ENCODE assay signal across 7 cellular contexts in the genomic region with DNA sequence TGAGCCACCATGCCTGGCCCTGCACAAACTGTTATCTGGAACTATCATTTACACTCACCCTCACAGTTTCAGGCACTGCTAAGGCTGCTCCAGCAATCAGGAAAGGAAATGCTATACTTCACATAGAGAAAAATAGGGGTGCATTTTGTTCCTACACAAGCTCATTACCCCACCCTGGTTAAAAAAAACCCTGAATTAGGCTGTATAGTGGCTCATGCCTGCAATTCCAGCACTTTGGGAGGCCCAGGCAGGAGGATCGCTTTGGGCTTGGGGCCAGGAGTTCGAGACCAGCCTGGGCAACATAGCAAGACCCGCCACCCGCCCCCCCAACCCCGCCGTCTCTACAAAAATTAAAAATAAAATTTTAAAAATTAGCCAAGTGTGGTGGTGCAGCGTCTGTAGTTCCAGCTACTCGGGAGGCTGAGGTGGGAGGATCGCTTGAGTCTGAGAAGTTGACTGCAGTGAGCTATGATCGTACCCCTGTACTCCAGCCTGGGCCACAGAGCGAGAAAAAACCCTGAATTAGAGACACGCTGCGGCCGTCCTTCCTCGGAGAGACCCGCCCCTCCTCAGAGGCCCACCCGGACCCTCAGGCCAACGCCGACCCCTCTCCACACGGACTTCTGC. TPM values are rescaled to one million over a fixed set of nuclear protein-coding genes. Genes with fewer than 3 reads are reported as not detected.
A peak's percentile ranks its signal among the peaks of the same experiment; 100 is the strongest.
DNase-seq lines count a peak whose midpoint lies in the region; TF ChIP-seq lines count a peak whose summit lies in the region.

No MANE protein-coding gene starts in this region.

- H3K27me3 ChIP-seq in HAP-1 (ENCODE audit: low read depth) (no peaks in the 10 kb centered on the region), esophagus muscularis mucosa (no peaks in the 10 kb centered on the region), ovary (no peaks in the 10 kb centered on the region)

- H3K27ac ChIP-seq in esophagus muscularis mucosa (replicated peaks in 1 of 4), result peak overlapping the region; percentile 86 to 91 (median 89)
- H3K27ac ChIP-seq in ovary, result peak overlapping the region; percentile 56 to 68

- H3K36me3 ChIP-seq in HAP-1 (replicated peaks) (peaks cover 36% of the 10 kb centered on the region), esophagus muscularis mucosa (peaks cover 18 to 38% (median 29%) of the 10 kb centered on the region in 4 donors), ovary (no peaks in the 10 kb centered on the region)

- in situ Hi-C loops in HAP-1 (cut with MboI; ENCODE audit: low sequenced_read_pairs), result no loop called here

- TF ChIP-seq CTCF in esophagus muscularis mucosa (IDR thresholded peaks at IDR 0.05), result no peak
- no peak for TF ChIP-seq CTCF in ovary (IDR thresholded peaks at IDR 0.05)

- TF ChIP-seq POLR2A in esophagus muscularis mucosa (IDR thresholded peaks at IDR 0.05; ENCODE audit: low read depth) (no peak), ovary (IDR thresholded peaks at IDR 0.05) (no peak)

- H3K4me1 ChIP-seq in HAP-1, result peaks cover 6% of the 10 kb centered on the region
- H3K4me1 ChIP-seq in esophagus muscularis mucosa, result peaks cover 25 to 46% (median 42%) of the 10 kb centered on the region in 4 donors
- H3K4me1 ChIP-seq in ovary (ENCODE audit: insufficient read depth), result peaks cover 14% of the 10 kb centered on the region

- H3K4me3 ChIP-seq in HAP-1 (peak overlapping the region; percentile 89), esophagus muscularis mucosa (peak overlapping the region; percentile 88 to 99 (median 96)), ovary (peak overlapping the region; percentile 94)

- TF ChIP-seq EP300 in esophagus muscularis mucosa (IDR thresholded peaks at IDR 0.05), result no peak
- no peak for TF ChIP-seq EP300 in ovary (IDR thresholded peaks at IDR 0.05)

- H3K9me3 ChIP-seq in HAP-1, result no peaks in the 10 kb centered on the region
- no peaks in the 10 kb centered on the region for H3K9me3 ChIP-seq in esophagus muscularis mucosa
- no peaks in the 10 kb centered on the region for H3K9me3 ChIP-seq in ovary

- DNase-seq in HAP-1 (ENCODE audit: low spot score in 2 of 2) (no peak), RPMI7951 (ENCODE audit: low read depth) (peak; percentile 11), esophagus muscularis mucosa (ENCODE audit: extremely low spot score) (no peak), ovary (peak in 2 of 5 donors; percentile 29 to 37), NCI-H1694 treated with DMSO at 0.1 percent for 48 hours (lab: John Stamatoyannopoulos, UW) (no peak), NCI-H1930 (lab: John Stamatoyannopoulos, UW) (no peak)
- no peak for DNase-seq in NK-92 treated with Interleukin-12 subunit alpha and Interleukin-12 subunit beta, amount 100 ng/mL, for 24 hours (lab: John Stamatoyannopoulos, UW)

- 31% methylated on average over 12 of the region's 20 CpGs for WGBS in esophagus muscularis mucosa
- 10 to 16% (median 11%) methylated on average over 20 of the region's 20 CpGs for WGBS in ovary, 3 donors

- intact Hi-C loops in esophagus muscularis mucosa (cut with DNase I) (no loop called here), ovary (cut with DNase I) (no loop called here)

RNA-seq across cellular contexts. Expression of a gene that starts 0.5 kb away (rescaled TPM):
- 4.4 and 4.9 TPM in 2 replicates for total RNA-seq in RPMI7951 (2014; rRNA removed; shearing (Covaris generic))
- 10 to 100 TPM in 1 of 4 donors, 1 to 10 TPM in 3; 5.3 to 10.2 (median 7.6) TPM for total RNA-seq in esophagus muscularis mucosa
- 1 to 10 TPM; 3.9 to 8.3 (median 7.3) TPM for total RNA-seq in ovary
- polyA plus RNA-seq in ovary, result 1 to 10 TPM; 3.5 to 7.5 TPM

RNA-seq across cellular contexts. Expression of a gene that starts 0.7 kb away (rescaled TPM):
- total RNA-seq in RPMI7951 (2014; rRNA removed; shearing (Covaris generic)), result 21.7 and 22.6 TPM in 2 replicates
- total RNA-seq in esophagus muscularis mucosa (10 to 100 TPM; 19.1 to 25.3 (median 20.8) TPM), ovary (10 to 100 TPM; 12.1 to 40.9 (median 32.9) TPM)
- polyA plus RNA-seq in ovary, result 10 to 100 TPM; 10.7 to 36.4 TPM

RNA-seq across cellular contexts. Expression of a gene that starts 27.9 kb away (rescaled TPM):
- 2,749 and 4,266 TPM in 2 replicates for total RNA-seq in RPMI7951 (2014; rRNA removed; shearing (Covaris generic))
- 100 to 1,000 TPM; 487 to 697 (median 507) TPM for total RNA-seq in esophagus muscularis mucosa
- 100 to 1,000 TPM; 122 to 415 (median 142) TPM for total RNA-seq in ovary
- 100 to 1,000 TPM; 418 to 456 TPM for polyA plus RNA-seq in ovary

RNA-seq across cellular contexts. Expression of a gene that starts 29.3 kb away (rescaled TPM):
- total RNA-seq in RPMI7951 (2014; rRNA removed; shearing (Covaris generic)), result 210 and 240 TPM in 2 replicates
- total RNA-seq in esophagus muscularis mucosa (10 to 100 TPM; 61.8 to 82.0 (median 66.2) TPM), ovary (10 to 100 TPM; 44.4 to 96.4 (median 53.4) TPM)
- polyA plus RNA-seq in ovary, result 100 to 1,000 TPM in 1 of 2 donors, 10 to 100 TPM in 1; 75.6 to 157 TPM

RNA-seq across cellular contexts. Expression of a gene that starts 29.7 kb away (rescaled TPM):
- 82.1 and 129 TPM in 2 replicates for total RNA-seq in RPMI7951 (2014; rRNA removed; shearing (Covaris generic))
- 100 to 1,000 TPM in 2 of 4 donors, 10 to 100 TPM in 2; 85.9 to 116 (median 99.9) TPM for total RNA-seq in esophagus muscularis mucosa
- 10 to 100 TPM; 31.1 to 90.0 (median 83.9) TPM for total RNA-seq in ovary
- 100 to 1,000 TPM in 1 of 2 donors, 10 to 100 TPM in 1; 81.5 to 155 TPM for polyA plus RNA-seq in ovary
